In genomic region chr1:109094377-109094803, GRCh38 we compare ENCODE assay signal across 20 cellular contexts. TPM values are rescaled to one million over a fixed set of nuclear protein-coding genes. Genes with fewer than 3 reads are reported as not detected.
DNase-seq lines count a peak whose midpoint lies in the region; ATAC-seq and TF ChIP-seq lines count a peak whose summit lies in the region.
"Had no signal": no experiment of that assay in that cellular context is flagged by ENCODE, and none has a peak within 500 bp of the region (broad histone marks: within the 10 kb centered on the region; RNA-seq: fewer than 3 reads in every experiment).

No MANE protein-coding gene starts in this region.

- H3K27ac ChIP-seq in SK-N-MC (no peak overlapping the region), sigmoid colon (peak overlapping the region; percentile 74 to 97 (median 86)), ovary (no peak overlapping the region)
- H3K27ac ChIP-seq: HL-60 had no signal

- H3K4me3 Mint-ChIP-seq in activated CD8-positive, alpha-beta T cell treated with anti-CD3 and anti-CD28 coated beads for 36 hours: no peak overlapping the region
- H3K4me3 Mint-ChIP-seq in activated CD8-positive, alpha-beta T cell treated with anti-CD3 and anti-CD28 coated beads, Interleukin-2, amount 10 ng/mL, durations not matched to agents 7 days and 5 days: no peak overlapping the region
- H3K4me3 Mint-ChIP-seq: T-helper 1 cell treated with Interleukin-12 subunit alpha and Interleukin-12 subunit beta and Interleukin-4 antibody, amounts not matched to agents 30 μg/mL and 1 μg/mL, for 36 hours had no signal

- H3K36me3 ChIP-seq in SK-N-MC (ENCODE audit: insufficient read depth, low read length) (peaks cover 22% of the 10 kb centered on the region), sigmoid colon (peaks cover 0 to 27% (median 6%) of the 10 kb centered on the region in 4 donors), ovary (no peaks in the 10 kb centered on the region)

- TF ChIP-seq CTCF in activated CD8-positive, alpha-beta T cell treated with anti-CD3 and anti-CD28 coated beads for 36 hours (IDR thresholded peaks at IDR 0.05): no peak
- no peak for TF ChIP-seq CTCF in sigmoid colon (IDR thresholded peaks at IDR 0.05)
- TF ChIP-seq CTCF in ovary (IDR thresholded peaks at IDR 0.05): no peak

- H3K27me3 Mint-ChIP-seq in activated CD8-positive, alpha-beta T cell treated with anti-CD3 and anti-CD28 coated beads for 36 hours: no peaks in the 10 kb centered on the region
- H3K27me3 Mint-ChIP-seq in activated CD8-positive, alpha-beta T cell treated with anti-CD3 and anti-CD28 coated beads, Interleukin-2, amount 10 ng/mL, durations not matched to agents 7 days and 5 days (ENCODE audit: low read depth): no peaks in the 10 kb centered on the region
- H3K27me3 Mint-ChIP-seq: naive thymus-derived CD8-positive, alpha-beta T cell had no signal

- POLR2A ChIA-PET in activated CD8-positive, alpha-beta T cell treated with anti-CD3 and anti-CD28 coated beads for 36 hours (lab: Charles Lee): no interaction called here
- POLR2A ChIA-PET in activated CD8-positive, alpha-beta T cell treated with anti-CD3 and anti-CD28 coated beads, Interleukin-2, amount 10 ng/mL, durations not matched to agents 7 days and 5 days (lab: Charles Lee): interaction anchor here (0.7 kb wide), 1 partner anchor 25 kb away, joined by 3 read pairs; no protein-coding TSS in a partner anchor

- peak overlapping the region; percentile 33 for H3K9ac ChIP-seq in SK-N-MC (ENCODE audit: insufficient read length)

- H3K27ac Mint-ChIP-seq in activated CD8-positive, alpha-beta T cell treated with anti-CD3 and anti-CD28 coated beads for 36 hours: peak overlapping the region; percentile 2
- H3K27ac Mint-ChIP-seq in activated CD8-positive, alpha-beta T cell treated with anti-CD3 and anti-CD28 coated beads, Interleukin-2, amount 10 ng/mL, durations not matched to agents 7 days and 5 days: no peak overlapping the region
- H3K27ac Mint-ChIP-seq: T-helper 1 cell treated with Interleukin-12 subunit alpha and Interleukin-12 subunit beta and Interleukin-4 antibody, amounts not matched to agents 30 μg/mL and 1 μg/mL, for 36 hours had no signal

- H3K27me3 ChIP-seq in sigmoid colon (no peaks in the 10 kb centered on the region), ovary (no peaks in the 10 kb centered on the region)
- H3K27me3 ChIP-seq: Peyer's patch had no signal

- intact Hi-C loops in activated CD8-positive, alpha-beta T cell treated with anti-CD3 and anti-CD28 coated beads for 36 hours (cut with micrococcal nuclease): no loop called here
- intact Hi-C loops in sigmoid colon (cut with DNase I) (loop anchor here (5.0 to 10.0 kb wide), 2 partner anchors 132 to 300 kb away; partner anchors contain the start of genes CLCC1 and SORT1), ovary (cut with DNase I) (loop anchor here in 1 of 4 donors (10.0 kb wide), 1 partner anchor 140 kb away; no protein-coding TSS in a partner anchor)

- TF ChIP-seq POLR2A in sigmoid colon (IDR thresholded peaks at IDR 0.05) (no peak), ovary (IDR thresholded peaks at IDR 0.05) (no peak)

- WGBS in sigmoid colon, 2 donors: 67 to 77% methylated on average over 7 of the region's 7 CpGs
- 57 to 62% (median 61%) methylated on average over 7 of the region's 7 CpGs for WGBS in ovary, 3 donors

- no peaks in the 10 kb centered on the region for H3K9me3 Mint-ChIP-seq in activated CD8-positive, alpha-beta T cell treated with anti-CD3 and anti-CD28 coated beads for 36 hours
- H3K9me3 Mint-ChIP-seq in activated CD8-positive, alpha-beta T cell treated with anti-CD3 and anti-CD28 coated beads, Interleukin-2, amount 10 ng/mL, durations not matched to agents 7 days and 5 days (ENCODE audit: insufficient read depth): no peaks in the 10 kb centered on the region
- H3K9me3 Mint-ChIP-seq: T-helper 1 cell treated with Interleukin-12 subunit alpha and Interleukin-12 subunit beta and Interleukin-4 antibody, amounts not matched to agents 30 μg/mL and 1 μg/mL, for 36 hours had no signal

- H3K4me1 Mint-ChIP-seq in activated CD8-positive, alpha-beta T cell treated with anti-CD3 and anti-CD28 coated beads for 36 hours (ENCODE audit: low read depth): peaks cover 24% of the 10 kb centered on the region
- peaks cover 30% of the 10 kb centered on the region for H3K4me1 Mint-ChIP-seq in activated CD8-positive, alpha-beta T cell treated with anti-CD3 and anti-CD28 coated beads, Interleukin-2, amount 10 ng/mL, durations not matched to agents 7 days and 5 days (ENCODE audit: low read depth)

- peak in 1 of 4 donors; percentile 62 for TF ChIP-seq EP300 in sigmoid colon (IDR thresholded peaks at IDR 0.05)
- TF ChIP-seq EP300 in ovary (IDR thresholded peaks at IDR 0.05): no peak

- H3K4me3 ChIP-seq in SK-N-MC (no peak overlapping the region), sigmoid colon (peak overlapping the region in 1 of 4 donors; percentile 2), ovary (no peak overlapping the region)
- H3K4me3 ChIP-seq: Peyer's patch had no signal

- CTCF ChIA-PET in activated CD8-positive, alpha-beta T cell treated with anti-CD3 and anti-CD28 coated beads for 36 hours (lab: Charles Lee): interaction anchor here (0.8 kb wide), 1 partner anchor 19 kb away, joined by 3 read pairs; no protein-coding TSS in a partner anchor
- CTCF ChIA-PET in activated CD8-positive, alpha-beta T cell treated with anti-CD3 and anti-CD28 coated beads, Interleukin-2, amount 10 ng/mL, durations not matched to agents 7 days and 5 days (lab: Charles Lee): interaction anchor here (3.5 kb wide), 1 partner anchor 18 kb away, joined by 16 read pairs; a partner anchor contains a TSS

- no peak for DNase-seq in activated CD8-positive, alpha-beta T cell treated with anti-CD3 and anti-CD28 coated beads for 36 hours
- no peak for DNase-seq in activated CD8-positive, alpha-beta T cell treated with anti-CD3 and anti-CD28 coated beads, Interleukin-2, amount 10 ng/mL, durations not matched to agents 7 days and 5 days
- DNase-seq in SK-N-MC (ENCODE audit: low read depth, low spot score) (no peak), fibroblast of gingiva (ENCODE audit: low read depth) (peak; percentile 71), sigmoid colon (no peak), ovary (no peak), mucosa of gallbladder (ENCODE audit: low spot score) (no peak)
- DNase-seq: 8988T; activated CD4-positive, CD25-positive, alpha-beta regulatory T cell treated with anti-CD3 and anti-CD28 coated beads, Interleukin-2, amount 50 U/mL, for 72 hours; aorta; effector CD8-positive, alpha-beta T cell; Karpas-422; kidney; naive thymus-derived CD8-positive, alpha-beta T cell; NCI-H187; NCI-H526 treated with DMSO at 0.1 percent for 48 hours; Peyer's patch had no signal

- H3K36me3 Mint-ChIP-seq in activated CD8-positive, alpha-beta T cell treated with anti-CD3 and anti-CD28 coated beads for 36 hours (ENCODE audit: low read depth): peaks cover 27% of the 10 kb centered on the region
- peaks cover 26% of the 10 kb centered on the region for H3K36me3 Mint-ChIP-seq in activated CD8-positive, alpha-beta T cell treated with anti-CD3 and anti-CD28 coated beads, Interleukin-2, amount 10 ng/mL, durations not matched to agents 7 days and 5 days (ENCODE audit: low read depth)

- H3K9me3 ChIP-seq in SK-N-MC (ENCODE audit: low read depth, low read length) (no peaks in the 10 kb centered on the region), sigmoid colon (no peaks in the 10 kb centered on the region), ovary (no peaks in the 10 kb centered on the region)
- H3K9me3 ChIP-seq: Peyer's patch had no signal

- H3K4me1 ChIP-seq in sigmoid colon (peaks cover 0 to 53% (median 43%) of the 10 kb centered on the region in 4 donors), ovary (ENCODE audit: insufficient read depth) (peaks cover 2% of the 10 kb centered on the region)

- no peak for ATAC-seq in activated CD8-positive, alpha-beta T cell treated with anti-CD3 and anti-CD28 coated beads for 36 hours
- ATAC-seq in activated CD8-positive, alpha-beta T cell treated with anti-CD3 and anti-CD28 coated beads, Interleukin-2, amount 10 ng/mL, durations not matched to agents 7 days and 5 days: no peak
- no peak for ATAC-seq in GM18870 (IDR thresholded peaks at IDR 0.05; ENCODE audit: unreplicated experiment)
- ATAC-seq: naive thymus-derived CD8-positive, alpha-beta T cell had no signal

RNA-seq across cellular contexts. Expression of gene TMEM167B, which starts 3.8 kb away (rescaled TPM):
- total RNA-seq in activated CD8-positive, alpha-beta T cell treated with anti-CD3 and anti-CD28 coated beads for 36 hours: 10 to 100 TPM; 21.8 to 23.4 TPM
- total RNA-seq in activated CD8-positive, alpha-beta T cell treated with anti-CD3 and anti-CD28 coated beads, Interleukin-2, amount 10 ng/mL, durations not matched to agents 7 days and 5 days: 10 to 100 TPM; 20.8 to 21.2 TPM
- total RNA-seq in sigmoid colon: 10 to 100 TPM; 21.9 to 33.2 (median 26.8) TPM
- polyA plus RNA-seq in sigmoid colon: 10 to 100 TPM; 16.2 to 22.7 (median 21.6) TPM
- 10 to 100 TPM; 18.2 to 55.6 (median 41.9) TPM for total RNA-seq in ovary
- 10 to 100 TPM; 24.4 to 58.0 TPM for polyA plus RNA-seq in ovary
- total RNA-seq in mucosa of gallbladder: 50.1 TPM

RNA-seq across cellular contexts. Expression of gene TAF13, which starts 18.6 kb away (rescaled TPM):
- total RNA-seq in activated CD8-positive, alpha-beta T cell treated with anti-CD3 and anti-CD28 coated beads for 36 hours: 10 to 100 TPM; 18.5 to 19.0 TPM
- 10 to 100 TPM; 24.5 to 24.6 TPM for total RNA-seq in activated CD8-positive, alpha-beta T cell treated with anti-CD3 and anti-CD28 coated beads, Interleukin-2, amount 10 ng/mL, durations not matched to agents 7 days and 5 days
- total RNA-seq in sigmoid colon (10 to 100 TPM; 19.9 to 44.6 (median 39.0) TPM), ovary (10 to 100 TPM in 6 of 7 donors, 1 to 10 TPM in 1; 6.6 to 23.4 (median 19.5) TPM), mucosa of gallbladder (41.3 TPM)
- polyA plus RNA-seq in sigmoid colon (10 to 100 TPM; 36.5 to 78.8 (median 52.9) TPM), ovary (10 to 100 TPM; 10.2 to 29.2 TPM)

RNA-seq across cellular contexts. Expression of gene ELAPOR1, which starts 19.5 kb away (rescaled TPM):
- 1 to 10 TPM; 4.7 to 7.0 TPM for total RNA-seq in activated CD8-positive, alpha-beta T cell treated with anti-CD3 and anti-CD28 coated beads for 36 hours
- total RNA-seq in activated CD8-positive, alpha-beta T cell treated with anti-CD3 and anti-CD28 coated beads, Interleukin-2, amount 10 ng/mL, durations not matched to agents 7 days and 5 days: 1 to 10 TPM; 1.9 to 2.8 TPM
- total RNA-seq in sigmoid colon: under 1 TPM; 0.33 to 0.71 (median 0.48) TPM
- polyA plus RNA-seq in sigmoid colon: 10 to 100 TPM in 1 of 3 donors, 1 to 10 TPM in 2; 6.7 to 20.7 (median 7.2) TPM
- total RNA-seq in ovary: 10 to 100 TPM in 1 of 7 donors, 1 to 10 TPM in 4, under 1 TPM in 1, not detected in 1; 0.40 to 69.6 (median 3.9) TPM
- polyA plus RNA-seq in ovary: under 1 TPM; 0.15 to 0.93 TPM
- 127 TPM for total RNA-seq in mucosa of gallbladder

RNA-seq across cellular contexts. Expression of gene WDR47, which starts 52.5 kb away (rescaled TPM):
- 1 to 10 TPM; 7.2 to 8.4 TPM for total RNA-seq in activated CD8-positive, alpha-beta T cell treated with anti-CD3 and anti-CD28 coated beads for 36 hours
- 10 to 100 TPM; 13.1 to 14.8 TPM for total RNA-seq in activated CD8-positive, alpha-beta T cell treated with anti-CD3 and anti-CD28 coated beads, Interleukin-2, amount 10 ng/mL, durations not matched to agents 7 days and 5 days
- total RNA-seq in sigmoid colon (10 to 100 TPM; 16.0 to 34.3 (median 24.0) TPM), ovary (10 to 100 TPM; 11.6 to 21.3 (median 13.7) TPM), mucosa of gallbladder (19.1 TPM)
- polyA plus RNA-seq in sigmoid colon (1 to 10 TPM; 3.7 to 4.6 (median 4.2) TPM), ovary (10 to 100 TPM in 1 of 2 donors, 1 to 10 TPM in 1; 7.3 to 11.5 TPM)

Comparison
In these comparisons a context has a peak if more than half of its experiments do, and no peak if none do; other contexts are left out.
1. H3K27ac ChIP-seq: peak in sigmoid colon (4 of 4); none in SK-N-MC (single experiment) and ovary (0 of 2).